10 cellular contexts compared by ENCODE assay signal in genomic region chr11:120229451-120230424, GRCh38. TPM values are rescaled to one million over a fixed set of nuclear protein-coding genes. Genes with fewer than 3 reads are reported as not detected.
DNase-seq lines count a peak whose midpoint lies in the region; ATAC-seq lines count a peak whose summit lies in the region.
"Had no signal": no experiment of that assay in that cellular context is flagged by ENCODE, and none has a peak within 500 bp of the region (broad histone marks: within the 10 kb centered on the region; RNA-seq: fewer than 3 reads in every experiment).

No MANE protein-coding gene starts in this region.

- H4K8ac ChIP-seq in neuronal stem cell (ENCODE audit: low read depth, low read length), result no peak overlapping the region

- peak overlapping the region; percentile 45 for H2BK120ac ChIP-seq in neuronal stem cell (ENCODE audit: low read depth, low read length)

- H2BK5ac ChIP-seq in neuronal stem cell (ENCODE audit: low read length), result peak overlapping the region; percentile 58

- H3K18ac ChIP-seq in neuronal stem cell (ENCODE audit: low read length), result peak overlapping the region; percentile 59

- WGBS in neuronal stem cell (ENCODE audit: extremely low coverage in 2 of 2, insufficient read length in 2 of 2, insufficient replicate concordance in 1 of 2), 2 donors, result no CpG with 5 or more reads among the region's 17 CpGs

- peak overlapping the region; percentile 35 for H3K27ac Mint-ChIP-seq in central memory CD8-positive, alpha-beta T cell (ENCODE audit: low read depth)
- H3K27ac Mint-ChIP-seq in activated T-helper 2 cell treated with anti-CD3 and anti-CD28 coated beads, Interferon-gamma antibody, Interleukin-2, Interleukin-4, amounts not matched to agents 10 μg/mL and 5 μg/mL and 100 μg/mL, durations not matched to agents 14 hours and 24 hours and 36 hours, result no peak overlapping the region

- peaks cover 5% of the 10 kb centered on the region for H3K4me1 Mint-ChIP-seq in central memory CD8-positive, alpha-beta T cell
- H3K4me1 Mint-ChIP-seq in activated T-helper 2 cell treated with anti-CD3 and anti-CD28 coated beads, Interferon-gamma antibody, Interleukin-2, Interleukin-4, amounts not matched to agents 10 μg/mL and 5 μg/mL and 100 μg/mL, durations not matched to agents 14 hours and 24 hours and 36 hours (ENCODE audit: low read depth), result no peaks in the 10 kb centered on the region

- H3K4me3 Mint-ChIP-seq in central memory CD8-positive, alpha-beta T cell, result no peak overlapping the region
- no peak overlapping the region for H3K4me3 Mint-ChIP-seq in activated T-helper 2 cell treated with anti-CD3 and anti-CD28 coated beads, Interferon-gamma antibody, Interleukin-2, Interleukin-4, amounts not matched to agents 10 μg/mL and 5 μg/mL and 100 μg/mL, durations not matched to agents 14 hours and 24 hours and 36 hours (ENCODE audit: low read depth)

- H4K91ac ChIP-seq in neuronal stem cell (ENCODE audit: low read depth, low read length, poor library complexity), result no peak overlapping the region

- DNase-seq in EH (ENCODE audit: low read depth) (peak; percentile 46), M059J (ENCODE audit: low read depth) (peak; percentile 42), neuronal stem cell (ENCODE audit: low spot score) (no peak), NCI-H187 (lab: John Stamatoyannopoulos, UW) (no peak)
- DNase-seq in central memory CD8-positive, alpha-beta T cell (ENCODE audit: low spot score in 2 of 2), result no peak
- DNase-seq in activated T-helper 2 cell treated with anti-CD3 and anti-CD28 coated beads, Interferon-gamma antibody, Interleukin-2, Interleukin-4, amounts not matched to agents 10 μg/mL and 5 μg/mL and 100 μg/mL, durations not matched to agents 14 hours and 24 hours and 36 hours (ENCODE audit: low spot score), result no peak

- no peak overlapping the region for H3K27ac ChIP-seq in neuronal stem cell (replicated peaks; ENCODE audit: low read length)

- no peak overlapping the region for H2AFZ ChIP-seq in neuronal stem cell (ENCODE audit: low read length)

- no peak for ATAC-seq in central memory CD8-positive, alpha-beta T cell (replicated peaks; ENCODE audit: extremely low read depth, poor library complexity, severe bottlenecking)
- ATAC-seq in GM19023 (IDR thresholded peaks at IDR 0.05; ENCODE audit: unreplicated experiment) (no peak), GM18909 (IDR thresholded peaks at IDR 0.05; ENCODE audit: poor library complexity, unreplicated experiment) (no peak)

- no peaks in the 10 kb centered on the region for H3K9me3 ChIP-seq in neuronal stem cell (replicated peaks in 1 of 2; ENCODE audit: control insufficient read depth in 2 of 2, insufficient read depth in 1 of 2, low read depth in 1 of 2, low read length in 2 of 2)

- intact Hi-C loops in activated T-helper 2 cell treated with anti-CD3 and anti-CD28 coated beads, Interferon-gamma antibody, Interleukin-2, Interleukin-4, amounts not matched to agents 10 μg/mL and 5 μg/mL and 100 μg/mL, durations not matched to agents 14 hours and 24 hours and 36 hours (cut with micrococcal nuclease), result loop anchor here (2.0 kb wide), 1 partner anchor 57 kb away; no protein-coding TSS in a partner anchor

- no peak overlapping the region for H3K9ac ChIP-seq in neuronal stem cell (ENCODE audit: low read depth, low read length, poor library complexity)

- no peaks in the 10 kb centered on the region for H3K27me3 ChIP-seq in neuronal stem cell (ENCODE audit: control insufficient read depth in 3 of 3, insufficient read depth in 3 of 3, low read depth in 1 of 3, low read length in 3 of 3)

- H3K9me3 Mint-ChIP-seq in central memory CD8-positive, alpha-beta T cell, result no peaks in the 10 kb centered on the region
- no peaks in the 10 kb centered on the region for H3K9me3 Mint-ChIP-seq in activated T-helper 2 cell treated with anti-CD3 and anti-CD28 coated beads, Interferon-gamma antibody, Interleukin-2, Interleukin-4, amounts not matched to agents 10 μg/mL and 5 μg/mL and 100 μg/mL, durations not matched to agents 14 hours and 24 hours and 36 hours

- no peak overlapping the region for H3K14ac ChIP-seq in neuronal stem cell (ENCODE audit: low read length)

- H3K4me3 ChIP-seq in neuronal stem cell (ENCODE audit: low read length in 2 of 2), result no peak overlapping the region

- no peak overlapping the region for H3K23ac ChIP-seq in neuronal stem cell (ENCODE audit: low read depth, low read length, poor library complexity)

- peaks cover 46% of the 10 kb centered on the region for H3K27me3 Mint-ChIP-seq in central memory CD8-positive, alpha-beta T cell
- peaks cover 14% of the 10 kb centered on the region for H3K27me3 Mint-ChIP-seq in activated T-helper 2 cell treated with anti-CD3 and anti-CD28 coated beads, Interferon-gamma antibody, Interleukin-2, Interleukin-4, amounts not matched to agents 10 μg/mL and 5 μg/mL and 100 μg/mL, durations not matched to agents 14 hours and 24 hours and 36 hours (ENCODE audit: low read depth)

- peak overlapping the region; percentile 53 for H2AK5ac ChIP-seq in neuronal stem cell (ENCODE audit: low read depth, low read length)

- H3K79me1 ChIP-seq in neuronal stem cell (ENCODE audit: low read depth, low read length), result no peaks in the 10 kb centered on the region

- peaks cover 6 to 11% of the 10 kb centered on the region in 2 donors for H3K4me1 ChIP-seq in neuronal stem cell (ENCODE audit: control insufficient read depth in 2 of 2, insufficient read depth in 1 of 2, low read depth in 1 of 2, low read length in 2 of 2)

- H3K36me3 Mint-ChIP-seq in central memory CD8-positive, alpha-beta T cell (ENCODE audit: insufficient read depth), result peaks cover 3% of the 10 kb centered on the region
- H3K36me3 Mint-ChIP-seq in activated T-helper 2 cell treated with anti-CD3 and anti-CD28 coated beads, Interferon-gamma antibody, Interleukin-2, Interleukin-4, amounts not matched to agents 10 μg/mL and 5 μg/mL and 100 μg/mL, durations not matched to agents 14 hours and 24 hours and 36 hours (ENCODE audit: low read depth), result no peaks in the 10 kb centered on the region

- H2BK12ac ChIP-seq in neuronal stem cell (ENCODE audit: low read length), result no peak overlapping the region

- H3K4me2 ChIP-seq in neuronal stem cell (ENCODE audit: insufficient read depth, low read length, poor library complexity, severe bottlenecking), result no peak overlapping the region

- H2BK15ac ChIP-seq in neuronal stem cell (ENCODE audit: low read length), result peak overlapping the region; percentile 14

- no peak overlapping the region for H3K4ac ChIP-seq in neuronal stem cell (ENCODE audit: low read length)

- H3K36me3 ChIP-seq in neuronal stem cell (replicated peaks in 1 of 2; ENCODE audit: control insufficient read depth in 2 of 2, insufficient read depth in 2 of 2, low read length in 2 of 2), result peaks cover 0 to 7% of the 10 kb centered on the region in 2 donors

RNA-seq across cellular contexts. Expression of gene POU2F3, which starts 10.2 kb away (rescaled TPM):
- 0.02 TPM in 1 of 2 replicates, not detected in the other for total RNA-seq in M059J (2014; rRNA removed; shearing (Covaris generic))
- 0.03 TPM for polyA plus RNA-seq in neuronal stem cell (2013, experiment 1 of 2)
- 0.03 TPM for polyA plus RNA-seq in neuronal stem cell (2013, experiment 2 of 2)
- total RNA-seq in activated T-helper 2 cell treated with anti-CD3 and anti-CD28 coated beads, Interferon-gamma antibody, Interleukin-2, Interleukin-4, amounts not matched to agents 10 μg/mL and 5 μg/mL and 100 μg/mL, durations not matched to agents 14 hours and 24 hours and 36 hours, result not detected in 2 replicates
- total RNA-seq: glomerular endothelial cell, NCI-H460 had no signal

RNA-seq across cellular contexts. Expression of gene OAF, which starts 18.9 kb away (rescaled TPM):
- total RNA-seq in M059J (2014; rRNA removed; shearing (Covaris generic)), result 65.0 and 105 TPM in 2 replicates
- 2.1 TPM for polyA plus RNA-seq in neuronal stem cell (2013, experiment 1 of 2)
- 2.0 TPM for polyA plus RNA-seq in neuronal stem cell (2013, experiment 2 of 2)
- 2.8 and 2.9 TPM in 2 replicates for total RNA-seq in activated T-helper 2 cell treated with anti-CD3 and anti-CD28 coated beads, Interferon-gamma antibody, Interleukin-2, Interleukin-4, amounts not matched to agents 10 μg/mL and 5 μg/mL and 100 μg/mL, durations not matched to agents 14 hours and 24 hours and 36 hours

Comparison
In these comparisons a context has a peak if more than half of its experiments do, and no peak if none do; other contexts are left out.
1. DNase-seq: peak in EH (single experiment) and M059J (single experiment); none in central memory CD8-positive, alpha-beta T cell (0 of 2), neuronal stem cell (single experiment), activated T-helper 2 cell treated with anti-CD3 and anti-CD28 coated beads, Interferon-gamma antibody, Interleukin-2, Interleukin-4, amounts not matched to agents 10 μg/mL and 5 μg/mL and 100 μg/mL, durations not matched to agents 14 hours and 24 hours and 36 hours (single experiment) and NCI-H187 (0 of 2).
2. RNA of gene OAF, which starts 18.9 kb away (total RNA-seq): 65.0 to 105 TPM in M059J; 2.8 to 2.9 TPM in activated T-helper 2 cell treated with anti-CD3 and anti-CD28 coated beads, Interferon-gamma antibody, Interleukin-2, Interleukin-4, amounts not matched to agents 10 μg/mL and 5 μg/mL and 100 μg/mL, durations not matched to agents 14 hours and 24 hours and 36 hours; every median in the first group is over 10 times any median in the second.